Comparison of ENCODE assay signal across 7 cellular contexts in genomic region chr12:70426620-70427019, GRCh38.
"Had no signal": no experiment of that assay in that cellular context is flagged by ENCODE, and none has a peak within 500 bp of the region (broad histone marks: within the 10 kb centered on the region; RNA-seq: fewer than 3 reads in every experiment).

No MANE protein-coding gene starts in this region.

- H3K4me3 ChIP-seq: GM23338 had no signal

- ATAC-seq: GM23338 had no signal

- FAIRE-seq: H1, H54 had no signal

- H3K4me2 ChIP-seq: GM23338 had no signal

- H3K27ac ChIP-seq: HL-60 had no signal

- H2AFZ ChIP-seq: GM23338 had no signal

- DNase-seq: H9, HCEC 1CT, KG1 had no signal
